Comparison of ENCODE assay signal across 33 cellular contexts in the genomic region with DNA sequence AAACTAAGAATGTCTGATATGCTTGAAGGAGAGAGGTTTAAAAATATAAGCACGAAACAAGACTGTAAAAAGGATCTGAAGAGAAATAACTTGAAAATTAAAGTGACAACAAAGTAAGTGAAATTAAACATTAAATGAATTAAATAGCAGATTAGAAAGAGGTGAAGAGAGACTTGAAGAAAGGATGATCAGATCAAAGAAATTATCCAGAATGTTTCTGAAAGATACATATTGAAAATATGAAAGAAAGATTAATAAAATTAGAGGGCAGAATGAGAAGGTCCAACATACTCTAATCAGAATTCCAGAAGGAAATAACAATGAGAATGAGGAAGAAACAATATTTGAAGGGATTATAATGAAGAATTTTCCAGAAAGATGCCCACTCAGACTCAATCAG.
"Had no signal": no experiment of that assay in that cellular context is flagged by ENCODE, and none has a peak within 500 bp of the region (broad histone marks: within the 10 kb centered on the region; RNA-seq: fewer than 3 reads in every experiment).

No MANE protein-coding gene starts in this region.

- DNase-seq: activated B cell treated with CpG ODN at 0.5 μM for 24 hours; activated CD4-positive, alpha-beta memory T cell treated with anti-CD3 and anti-CD28 coated beads for 36 hours; activated CD4-positive, alpha-beta T cell treated with anti-CD3 and anti-CD28 coated beads for 4 hours; activated CD4-positive, alpha-beta T cell treated with anti-CD3 and anti-CD28 coated beads, Interleukin-2, amount 10 ng/mL, durations not matched to agents 24 days and 14 days; activated CD4-positive, alpha-beta T cell treated with anti-CD3 and anti-CD28 coated beads, Interleukin-2, amount 50 U/mL, for 1 hour; activated CD4-positive, alpha-beta T cell treated with anti-CD3 and anti-CD28 coated beads, Interleukin-2, amount 50 U/mL, for 4 hours; activated CD4-positive, CD25-positive, alpha-beta regulatory T cell treated with anti-CD3 and anti-CD28 coated beads, Interleukin-2, amount 50 U/mL, for 72 hours; activated CD8-positive, alpha-beta memory T cell treated with anti-CD3 and anti-CD28 coated beads, Interleukin-2, amount 50 U/mL, for 4 hours; activated CD8-positive, alpha-beta T cell treated with anti-CD3 and anti-CD28 coated beads for 36 hours; activated effector memory CD4-positive, alpha-beta T cell treated with Interleukin-2 at 50 U/mL for 16 hours; activated gamma-delta T cell; activated naive CD4-positive, alpha-beta T cell treated with anti-CD3 and anti-CD28 coated beads, Interleukin-2, amount 10 ng/mL, durations not matched to agents 7 days and 5 days; activated naive CD4-positive, alpha-beta T cell treated with Interleukin-2 at 50 U/mL for 16 hours; activated naive CD8-positive, alpha-beta T cell treated with anti-CD3 and anti-CD28 coated beads, Interleukin-2, amount 10 ng/mL, durations not matched to agents 7 days and 5 days; activated naive CD8-positive, alpha-beta T cell treated with anti-CD3 and anti-CD28 coated beads, Interleukin-2, amount 50 U/mL, for 24 hours; activated T-cell treated with anti-CD3 and anti-CD28 coated beads for 4 hours; activated T-cell treated with anti-CD3 and anti-CD28 coated beads, Interleukin-2, amount 50 U/mL, for 1 hour; activated T-cell treated with anti-CD3 and anti-CD28 coated beads, Interleukin-2, amount 50 U/mL, for 48 hours; amygdala; anterior cingulate cortex; caudate nucleus; T-helper 1 cell; T-helper 2 cell; T-helper 9 cell had no signal

- H3K9me3 Mint-ChIP-seq: activated CD8-positive, alpha-beta T cell treated with anti-CD3 and anti-CD28 coated beads for 36 hours had no signal

- H3K4me1 ChIP-seq: ascending aorta had no signal

- ATAC-seq: activated CD8-positive, alpha-beta T cell treated with anti-CD3 and anti-CD28 coated beads for 36 hours; activated naive CD8-positive, alpha-beta T cell treated with anti-CD3 and anti-CD28 coated beads, Interleukin-2, amount 50 U/mL, for 24 hours had no signal

- H3K27me3 Mint-ChIP-seq: activated B cell treated with CpG ODN at 0.5 μM for 24 hours; activated CD4-positive, alpha-beta memory T cell treated with anti-CD3 and anti-CD28 coated beads for 36 hours; activated CD8-positive, alpha-beta T cell treated with anti-CD3 and anti-CD28 coated beads for 36 hours; activated naive CD4-positive, alpha-beta T cell treated with anti-CD3 and anti-CD28 coated beads, Interleukin-2, amount 10 ng/mL, durations not matched to agents 7 days and 5 days; activated naive CD4-positive, alpha-beta T cell treated with anti-CD3 and anti-CD28 coated beads, Interleukin-2, amount 50 U/mL, for 24 hours; activated naive CD8-positive, alpha-beta T cell; activated naive CD8-positive, alpha-beta T cell treated with anti-CD3 and anti-CD28 coated beads, Interleukin-2, amount 10 ng/mL, durations not matched to agents 7 days and 5 days; activated naive CD8-positive, alpha-beta T cell treated with anti-CD3 and anti-CD28 coated beads, Interleukin-2, amount 50 U/mL, for 24 hours had no signal

- H3K36me3 ChIP-seq: ascending aorta, cardiac muscle cell had no signal

- H3K27ac Mint-ChIP-seq: activated B cell treated with CpG ODN at 0.5 μM for 24 hours; activated CD4-positive, alpha-beta memory T cell treated with anti-CD3 and anti-CD28 coated beads for 36 hours; activated CD4-positive, alpha-beta T cell treated with anti-CD3 and anti-CD28 coated beads, Interleukin-2, amount 10 ng/mL, durations not matched to agents 24 days and 14 days; activated CD8-positive, alpha-beta T cell treated with anti-CD3 and anti-CD28 coated beads for 36 hours; activated naive CD4-positive, alpha-beta T cell treated with anti-CD3 and anti-CD28 coated beads, Interleukin-2, amount 10 ng/mL, durations not matched to agents 7 days and 5 days; activated naive CD4-positive, alpha-beta T cell treated with anti-CD3 and anti-CD28 coated beads, Interleukin-2, amount 50 U/mL, for 24 hours; activated naive CD8-positive, alpha-beta T cell; activated naive CD8-positive, alpha-beta T cell treated with anti-CD3 and anti-CD28 coated beads, Interleukin-2, amount 10 ng/mL, durations not matched to agents 7 days and 5 days; activated naive CD8-positive, alpha-beta T cell treated with anti-CD3 and anti-CD28 coated beads, Interleukin-2, amount 50 U/mL, for 24 hours; activated T-helper 2 cell treated with anti-CD3 and anti-CD28 coated beads, Interferon-gamma antibody, Interleukin-2, Interleukin-4, amounts not matched to agents 10 μg/mL and 5 μg/mL and 100 μg/mL, durations not matched to agents 14 hours and 24 hours and 36 hours; brain; T-helper 1 cell treated with Interleukin-12 subunit alpha and Interleukin-12 subunit beta and Interleukin-4 antibody, amounts not matched to agents 30 μg/mL and 1 μg/mL, for 36 hours; T-helper 2 cell treated with Interferon-gamma antibody and Interleukin-4, amounts not matched to agents 5 μg/mL and 100 μg/mL, for 36 hours had no signal

- H3K36me3 Mint-ChIP-seq: brain had no signal

- H3K27ac ChIP-seq: ascending aorta, cardiac muscle cell, VCaP had no signal

- H3K4me3 Mint-ChIP-seq: activated B cell treated with CpG ODN at 0.5 μM for 24 hours; activated CD4-positive, alpha-beta memory T cell treated with anti-CD3 and anti-CD28 coated beads for 36 hours; activated CD4-positive, alpha-beta T cell treated with anti-CD3 and anti-CD28 coated beads, Interleukin-2, amount 10 ng/mL, durations not matched to agents 24 days and 14 days; activated CD8-positive, alpha-beta T cell treated with anti-CD3 and anti-CD28 coated beads for 36 hours; activated naive CD4-positive, alpha-beta T cell treated with anti-CD3 and anti-CD28 coated beads, Interleukin-2, amount 10 ng/mL, durations not matched to agents 7 days and 5 days; activated naive CD4-positive, alpha-beta T cell treated with anti-CD3 and anti-CD28 coated beads, Interleukin-2, amount 50 U/mL, for 24 hours; activated naive CD8-positive, alpha-beta T cell; activated naive CD8-positive, alpha-beta T cell treated with anti-CD3 and anti-CD28 coated beads, Interleukin-2, amount 10 ng/mL, durations not matched to agents 7 days and 5 days; activated naive CD8-positive, alpha-beta T cell treated with anti-CD3 and anti-CD28 coated beads, Interleukin-2, amount 50 U/mL, for 24 hours; brain; T-helper 1 cell treated with Interleukin-12 subunit alpha and Interleukin-12 subunit beta and Interleukin-4 antibody, amounts not matched to agents 30 μg/mL and 1 μg/mL, for 36 hours; T-helper 2 cell treated with Interferon-gamma antibody and Interleukin-4, amounts not matched to agents 5 μg/mL and 100 μg/mL, for 36 hours had no signal

- H3K4me3 ChIP-seq: ascending aorta, cardiac muscle cell had no signal
